ENCODE assay signal across 12 cellular contexts in the genomic region with DNA sequence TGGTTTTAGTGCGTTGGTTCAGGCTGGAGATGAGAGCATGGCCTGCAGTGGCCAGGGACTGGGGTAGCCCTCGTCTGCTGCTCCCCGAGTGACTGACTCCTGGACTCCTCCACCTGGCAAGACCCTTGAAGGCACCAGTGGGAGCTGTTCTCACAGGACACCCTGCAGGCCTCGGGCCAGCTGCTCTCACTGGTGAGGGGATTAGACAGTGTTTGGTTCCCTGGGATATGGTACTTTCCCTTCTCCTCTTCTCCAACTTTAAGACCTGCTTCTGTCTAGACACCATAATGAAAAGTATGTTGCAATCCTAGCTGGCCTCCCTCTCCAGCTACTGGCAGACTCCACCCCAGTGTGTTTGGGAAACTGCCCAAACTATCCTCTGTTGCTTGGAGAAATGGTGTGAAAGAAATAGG.
A peak's percentile ranks its signal among the peaks of the same experiment; 100 is the strongest.
DNase-seq lines count a peak whose midpoint lies in the region; ATAC-seq, FAIRE-seq and TF ChIP-seq lines count a peak whose summit lies in the region.
"Had no signal": no experiment of that assay in that cellular context is flagged by ENCODE, and none has a peak within 500 bp of the region (broad histone marks: within the 10 kb centered on the region; RNA-seq: fewer than 3 reads in every experiment).

No MANE protein-coding gene starts in this region.

- no peaks in the 10 kb centered on the region for H4K20me1 ChIP-seq in astrocyte (ENCODE audit: insufficient read depth, low read length)
- no peaks in the 10 kb centered on the region for H4K20me1 ChIP-seq in smooth muscle cell (ENCODE audit: low read depth)

- H3K4me2 ChIP-seq in astrocyte (ENCODE audit: low read length): no peak overlapping the region
- peak overlapping the region; percentile 16 for H3K4me2 ChIP-seq in smooth muscle cell

- peaks cover 27% of the 10 kb centered on the region for H3F3A ChIP-seq in smooth muscle cell (ENCODE audit: low read depth)

- H3K36me3 Mint-ChIP-seq in astrocyte (ENCODE audit: low read depth, unreplicated experiment): peaks cover 13% of the 10 kb centered on the region
- H3K36me3 Mint-ChIP-seq in naive thymus-derived CD4-positive, alpha-beta T cell: no peaks in the 10 kb centered on the region
- H3K36me3 Mint-ChIP-seq in naive thymus-derived CD8-positive, alpha-beta T cell: no peaks in the 10 kb centered on the region
- H3K36me3 Mint-ChIP-seq in Caco-2 (ENCODE audit: insufficient read depth, unreplicated experiment): no peaks in the 10 kb centered on the region

- POLR2A ChIA-PET in naive thymus-derived CD4-positive, alpha-beta T cell (lab: Charles Lee): no interaction called here
- POLR2A ChIA-PET in naive thymus-derived CD8-positive, alpha-beta T cell (lab: Charles Lee): no interaction called here
- POLR2A ChIA-PET in Caco-2 (lab: Charles Lee): no interaction called here

- BruUV-seq in Caco-2 (replicated peaks; lab: Mats Ljungman, UMichigan): no TSS peak

- 58% methylated on average over 4 of the region's 4 CpGs for WGBS in smooth muscle cell (ENCODE audit: low lambda C conversion rate)

- no peak overlapping the region for H3K27ac ChIP-seq in astrocyte (ENCODE audit: low read depth, low read length)
- peak overlapping the region in 1 of 2 donors; percentile 60 for H3K27ac ChIP-seq in right atrium auricular region
- H3K27ac ChIP-seq in smooth muscle cell (ENCODE audit: low read depth): peak overlapping the region; percentile 56
- H3K27ac ChIP-seq in naive thymus-derived CD4-positive, alpha-beta T cell (ENCODE audit: low read depth, low read length): no peak overlapping the region
- H3K27ac ChIP-seq: coronary artery had no signal

- H2AFZ ChIP-seq in astrocyte (ENCODE audit: low read depth, low read length) (no peak overlapping the region), smooth muscle cell (ENCODE audit: low read depth) (no peak overlapping the region)

- H3K79me2 ChIP-seq in astrocyte (ENCODE audit: insufficient read depth, low read length): no peaks in the 10 kb centered on the region
- no peaks in the 10 kb centered on the region for H3K79me2 ChIP-seq in smooth muscle cell (ENCODE audit: low read depth)

- H3K27ac Mint-ChIP-seq in astrocyte (ENCODE audit: unreplicated experiment) (no peak overlapping the region), Caco-2 (ENCODE audit: unreplicated experiment) (no peak overlapping the region)
- no peak overlapping the region for H3K27ac Mint-ChIP-seq in naive thymus-derived CD4-positive, alpha-beta T cell
- no peak overlapping the region for H3K27ac Mint-ChIP-seq in naive thymus-derived CD8-positive, alpha-beta T cell
- H3K27ac Mint-ChIP-seq: HFFc6 had no signal

- H3K4me1 ChIP-seq in astrocyte (ENCODE audit: insufficient read depth, low read length) (peaks cover 29% of the 10 kb centered on the region), right atrium auricular region (peaks cover 0 to 10% of the 10 kb centered on the region in 2 donors), smooth muscle cell (ENCODE audit: low read depth) (peaks cover 46% of the 10 kb centered on the region), Caco-2 (no peaks in the 10 kb centered on the region)
- no peaks in the 10 kb centered on the region for H3K4me1 ChIP-seq in naive thymus-derived CD4-positive, alpha-beta T cell (ENCODE audit: control insufficient read depth in 2 of 2, insufficient read depth in 2 of 2, low read length in 2 of 2)

- peak; percentile 71 for FAIRE-seq in astrocyte (lab: Jason Lieb, UNC)
- FAIRE-seq: GM12891, K562 had no signal

- no peak for TF ChIP-seq CTCF in astrocyte (IDR thresholded peaks at IDR 0.05; ENCODE audit: insufficient read depth, low read depth, low read length)
- TF ChIP-seq CTCF in right atrium auricular region (IDR thresholded peaks at IDR 0.05): no peak
- TF ChIP-seq CTCF in smooth muscle cell (IDR thresholded peaks at IDR 0.05; ENCODE audit: borderline replicate concordance, insufficient read depth, poor library complexity, severe bottlenecking): no peak
- TF ChIP-seq CTCF in Caco-2 (IDR thresholded peaks at IDR 0.05; ENCODE audit: insufficient read depth in 1 of 2, low read depth in 1 of 2, low read length in 1 of 2, severe bottlenecking in 1 of 2, unreplicated experiment in 1 of 2): no peak

- H3K4me3 Mint-ChIP-seq in astrocyte (ENCODE audit: unreplicated experiment) (no peak overlapping the region), Caco-2 (ENCODE audit: unreplicated experiment) (no peak overlapping the region)
- H3K4me3 Mint-ChIP-seq in naive thymus-derived CD4-positive, alpha-beta T cell: no peak overlapping the region
- no peak overlapping the region for H3K4me3 Mint-ChIP-seq in naive thymus-derived CD8-positive, alpha-beta T cell
- H3K4me3 Mint-ChIP-seq: HFFc6 had no signal

- H3K4me3 ChIP-seq in astrocyte (ENCODE audit: insufficient read depth, low read depth, low read length): no peak overlapping the region
- no peak overlapping the region for H3K4me3 ChIP-seq in right atrium auricular region
- no peak overlapping the region for H3K4me3 ChIP-seq in smooth muscle cell
- H3K4me3 ChIP-seq in naive thymus-derived CD4-positive, alpha-beta T cell (ENCODE audit: low read length): no peak overlapping the region
- no peak overlapping the region for H3K4me3 ChIP-seq in Caco-2 (ENCODE audit: low read depth, low read length)
- H3K4me3 ChIP-seq: coronary artery, K562 had no signal

- no peaks in the 10 kb centered on the region for H3K9me3 ChIP-seq in astrocyte (ENCODE audit: insufficient read depth, low read depth, low read length)
- no peaks in the 10 kb centered on the region for H3K9me3 ChIP-seq in right atrium auricular region
- H3K9me3 ChIP-seq in smooth muscle cell (replicated peaks; ENCODE audit: low read depth): no peaks in the 10 kb centered on the region
- H3K9me3 ChIP-seq in naive thymus-derived CD4-positive, alpha-beta T cell (ENCODE audit: control insufficient read depth in 2 of 3, low read length in 3 of 3): no peaks in the 10 kb centered on the region
- H3K9me3 ChIP-seq in Caco-2: no peaks in the 10 kb centered on the region

- no peak for ATAC-seq in naive thymus-derived CD4-positive, alpha-beta T cell
- ATAC-seq in naive thymus-derived CD8-positive, alpha-beta T cell: no peak
- ATAC-seq: K562 had no signal

- no peaks in the 10 kb centered on the region for H3K27me3 ChIP-seq in astrocyte (ENCODE audit: insufficient read depth, low read length)
- H3K27me3 ChIP-seq in right atrium auricular region: no peaks in the 10 kb centered on the region
- no peaks in the 10 kb centered on the region for H3K27me3 ChIP-seq in smooth muscle cell (ENCODE audit: low read depth)
- H3K27me3 ChIP-seq in naive thymus-derived CD4-positive, alpha-beta T cell (ENCODE audit: control insufficient read depth in 2 of 2, insufficient read depth in 2 of 2, low read length in 2 of 2): no peaks in the 10 kb centered on the region
- no peaks in the 10 kb centered on the region for H3K27me3 ChIP-seq in Caco-2 (replicated peaks; ENCODE audit: control insufficient read depth, insufficient read depth, low read length)

- no peaks in the 10 kb centered on the region for H3K27me3 Mint-ChIP-seq in astrocyte (ENCODE audit: low read depth, unreplicated experiment)
- peaks cover 0 to 12% (median 4%) of the 10 kb centered on the region in 5 donors for H3K27me3 Mint-ChIP-seq in naive thymus-derived CD4-positive, alpha-beta T cell
- H3K27me3 Mint-ChIP-seq in naive thymus-derived CD8-positive, alpha-beta T cell: peaks cover 0 to 16% (median 5%) of the 10 kb centered on the region in 5 donors
- H3K27me3 Mint-ChIP-seq in Caco-2 (ENCODE audit: insufficient read depth, unreplicated experiment): peaks cover 2% of the 10 kb centered on the region

- peak; percentile 41 for DNase-seq in M059J (ENCODE audit: low read depth)
- peak; percentile 77 for DNase-seq in astrocyte (ENCODE audit: low read depth)
- peak; percentile 76 for DNase-seq in right atrium auricular region (ENCODE audit: low spot score)
- DNase-seq in smooth muscle cell (lab: John Stamatoyannopoulos, UW; ENCODE audit: unreplicated experiment): no peak
- no peak for DNase-seq in naive thymus-derived CD4-positive, alpha-beta T cell
- no peak for DNase-seq in naive thymus-derived CD8-positive, alpha-beta T cell
- DNase-seq in Caco-2: no peak
- no peak for DNase-seq in NCI-H345 treated with DMSO at 0.1 percent for 48 hours (lab: John Stamatoyannopoulos, UW; ENCODE audit: unreplicated experiment)
- DNase-seq: HFFc6 had no signal

- H3K36me3 ChIP-seq in astrocyte (ENCODE audit: insufficient read depth, low read length): no peaks in the 10 kb centered on the region
- H3K36me3 ChIP-seq in right atrium auricular region: no peaks in the 10 kb centered on the region
- no peaks in the 10 kb centered on the region for H3K36me3 ChIP-seq in smooth muscle cell (ENCODE audit: low read depth)
- H3K36me3 ChIP-seq in naive thymus-derived CD4-positive, alpha-beta T cell (ENCODE audit: control insufficient read depth in 2 of 3, insufficient read depth in 3 of 3, low read length in 3 of 3): no peaks in the 10 kb centered on the region
- H3K36me3 ChIP-seq in Caco-2 (ENCODE audit: control insufficient read depth, insufficient read depth, low read length): no peaks in the 10 kb centered on the region

- CTCF ChIA-PET in naive thymus-derived CD4-positive, alpha-beta T cell (lab: Charles Lee): no interaction called here
- CTCF ChIA-PET in Caco-2 (lab: Charles Lee): no interaction called here

- H3K4me1 Mint-ChIP-seq in astrocyte (ENCODE audit: low read depth, unreplicated experiment) (peaks cover 46% of the 10 kb centered on the region), Caco-2 (ENCODE audit: low read depth, unreplicated experiment) (peaks cover 6% of the 10 kb centered on the region)
- no peaks in the 10 kb centered on the region for H3K4me1 Mint-ChIP-seq in naive thymus-derived CD4-positive, alpha-beta T cell
- no peaks in the 10 kb centered on the region for H3K4me1 Mint-ChIP-seq in naive thymus-derived CD8-positive, alpha-beta T cell

- intact Hi-C loops in naive thymus-derived CD4-positive, alpha-beta T cell (cut with micrococcal nuclease): no loop called here
- intact Hi-C loops in Caco-2 (cut with micrococcal nuclease; ENCODE audit: unreplicated experiment): loop anchor here (10.0 kb wide), 1 partner anchor 168 kb away; the partner anchor contains the start of gene CADM1

- H3K9ac ChIP-seq in astrocyte (ENCODE audit: low read length) (no peak overlapping the region), smooth muscle cell (ENCODE audit: low read depth) (no peak overlapping the region)

- peaks cover 3% of the 10 kb centered on the region for H3K9me3 Mint-ChIP-seq in astrocyte (ENCODE audit: unreplicated experiment)
- H3K9me3 Mint-ChIP-seq in naive thymus-derived CD4-positive, alpha-beta T cell: peaks cover 0 to 5% (median 0%) of the 10 kb centered on the region in 11 donors
- no peaks in the 10 kb centered on the region for H3K9me3 Mint-ChIP-seq in naive thymus-derived CD8-positive, alpha-beta T cell
- H3K9me3 Mint-ChIP-seq in Caco-2 (ENCODE audit: unreplicated experiment): no peaks in the 10 kb centered on the region

Comparison
In these comparisons a context has a peak if more than half of its experiments do, and no peak if none do; other contexts are left out.
1. DNase-seq: peak in M059J (single experiment), astrocyte (single experiment) and right atrium auricular region (single experiment); none in smooth muscle cell (single experiment), naive thymus-derived CD4-positive, alpha-beta T cell (0 of 9), naive thymus-derived CD8-positive, alpha-beta T cell (0 of 10), Caco-2 (0 of 2) and NCI-H345 treated with DMSO at 0.1 percent for 48 hours (single experiment).